In the genomic region with DNA sequence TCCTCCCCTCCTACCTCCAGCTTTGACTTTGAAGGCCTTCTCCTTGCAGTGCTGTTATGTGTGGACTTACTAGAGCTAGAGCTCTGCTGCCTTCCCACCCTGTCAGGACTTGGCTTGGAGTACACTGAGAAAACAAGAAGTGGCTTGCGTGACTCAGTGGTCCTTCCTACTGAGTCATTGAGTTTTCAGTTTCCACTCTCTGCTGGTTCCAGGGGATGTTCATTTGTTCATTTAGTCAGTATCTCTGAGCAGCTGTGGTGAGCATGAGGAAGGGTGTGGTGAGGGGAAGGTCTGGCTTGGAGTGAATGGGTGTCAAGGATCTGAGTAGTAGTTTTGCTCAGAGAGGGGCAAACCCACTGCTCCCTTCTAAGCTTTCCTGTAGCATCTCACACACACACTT, we compare ENCODE assay signal across 8 cellular contexts. TPM values are rescaled to one million over a fixed set of nuclear protein-coding genes. Genes with fewer than 3 reads are reported as not detected.
DNase-seq lines count a peak whose midpoint lies in the region; ATAC-seq, FAIRE-seq and TF ChIP-seq lines count a peak whose summit lies in the region.

No MANE protein-coding gene starts in this region.

- no TSS peak for BruUV-seq in PC-9 (replicated peaks; lab: Mats Ljungman, UMichigan)

- H3K27me3 ChIP-seq in MM.1S (replicated peaks; ENCODE audit: insufficient read depth, low read length) (no peaks in the 10 kb centered on the region), PC-9 (ENCODE audit: insufficient read depth, low read depth) (no peaks in the 10 kb centered on the region)

- H3F3A ChIP-seq in MM.1S (ENCODE audit: insufficient read depth, low read length) = no peaks in the 10 kb centered on the region
- no peaks in the 10 kb centered on the region for H3F3A ChIP-seq in PC-9 (ENCODE audit: insufficient read depth, low read depth)

- DNase-seq in GM12891 (ENCODE audit: insufficient read length, low spot score) (no peak), MM.1S (no peak), pulmonary artery endothelial cell (ENCODE audit: low read depth, low spot score) (peak; percentile 76), NCI-H524 (lab: John Stamatoyannopoulos, UW) (no peak), PC-9 (no peak), NCI-H2107 (lab: John Stamatoyannopoulos, UW) (no peak)
- peak; percentile 63 for DNase-seq in activated T-helper 1 cell treated with anti-CD3 and anti-CD28 coated beads, Interleukin-12 subunit alpha, Interleukin-12 subunit beta, Interleukin-2, Interleukin-4 antibody, amounts not matched to agents 30 ng/mL and 10 ng/mL and 1 ng/mL, durations not matched to agents 14 hours and 24 hours and 36 hours (ENCODE audit: low spot score)

- H3K4me3 Mint-ChIP-seq in activated T-helper 1 cell treated with anti-CD3 and anti-CD28 coated beads, Interleukin-12 subunit alpha, Interleukin-12 subunit beta, Interleukin-2, Interleukin-4 antibody, amounts not matched to agents 30 ng/mL and 10 ng/mL and 1 ng/mL, durations not matched to agents 14 hours and 24 hours and 36 hours = peak overlapping the region; percentile 5

- H3K27ac ChIP-seq in MM.1S (ENCODE audit: low read length) = no peak overlapping the region
- H3K27ac ChIP-seq in PC-9 = no peak overlapping the region

- TF ChIP-seq POLR2A in GM12891 (IDR thresholded peaks at IDR 0.05; ENCODE audit: low read depth, low read length) = no peak

- CTCF ChIA-PET in PC-9 (lab: Charles Lee) = no interaction called here

- no peak for ATAC-seq in HG03159 (IDR thresholded peaks at IDR 0.05; ENCODE audit: unreplicated experiment)

- peaks cover 16% of the 10 kb centered on the region for H3K36me3 Mint-ChIP-seq in activated T-helper 1 cell treated with anti-CD3 and anti-CD28 coated beads, Interleukin-12 subunit alpha, Interleukin-12 subunit beta, Interleukin-2, Interleukin-4 antibody, amounts not matched to agents 30 ng/mL and 10 ng/mL and 1 ng/mL, durations not matched to agents 14 hours and 24 hours and 36 hours (ENCODE audit: low read depth)

- H3K9me3 ChIP-seq in MM.1S (replicated peaks; ENCODE audit: insufficient read depth, low read length) = no peaks in the 10 kb centered on the region
- no peaks in the 10 kb centered on the region for H3K9me3 ChIP-seq in PC-9 (ENCODE audit: insufficient read depth, low read depth)

- peaks cover 38% of the 10 kb centered on the region for H3K9me3 Mint-ChIP-seq in activated T-helper 1 cell treated with anti-CD3 and anti-CD28 coated beads, Interleukin-12 subunit alpha, Interleukin-12 subunit beta, Interleukin-2, Interleukin-4 antibody, amounts not matched to agents 30 ng/mL and 10 ng/mL and 1 ng/mL, durations not matched to agents 14 hours and 24 hours and 36 hours

- H3K27ac Mint-ChIP-seq in activated T-helper 1 cell treated with anti-CD3 and anti-CD28 coated beads, Interleukin-12 subunit alpha, Interleukin-12 subunit beta, Interleukin-2, Interleukin-4 antibody, amounts not matched to agents 30 ng/mL and 10 ng/mL and 1 ng/mL, durations not matched to agents 14 hours and 24 hours and 36 hours = peak overlapping the region; percentile 87

- no peaks in the 10 kb centered on the region for H3K27me3 Mint-ChIP-seq in activated T-helper 1 cell treated with anti-CD3 and anti-CD28 coated beads, Interleukin-12 subunit alpha, Interleukin-12 subunit beta, Interleukin-2, Interleukin-4 antibody, amounts not matched to agents 30 ng/mL and 10 ng/mL and 1 ng/mL, durations not matched to agents 14 hours and 24 hours and 36 hours (ENCODE audit: insufficient read depth)

- TF ChIP-seq CTCF in MM.1S (IDR thresholded peaks at IDR 0.05; ENCODE audit: low read length) (no peak), PC-9 (conservative IDR thresholded peaks at IDR 0.05) (no peak)

- no peak overlapping the region for H3K9ac ChIP-seq in MM.1S (ENCODE audit: low read length)

- H3K79me2 ChIP-seq in MM.1S (ENCODE audit: low read length) (no peaks in the 10 kb centered on the region), PC-9 (ENCODE audit: low read depth) (no peaks in the 10 kb centered on the region)

- H3K4me1 ChIP-seq in MM.1S (ENCODE audit: low read length) (peaks cover 11% of the 10 kb centered on the region), PC-9 (replicated peaks; ENCODE audit: insufficient read depth) (no peaks in the 10 kb centered on the region)

- 0 out of 2 replicates have a peak overlapping the region, but pooled peaks have one; percentile 1 for H3K4me2 ChIP-seq in MM.1S (ENCODE audit: low read depth, low read length)
- no peak overlapping the region for H3K4me2 ChIP-seq in PC-9

- intact Hi-C loops in activated T-helper 1 cell treated with anti-CD3 and anti-CD28 coated beads, Interleukin-12 subunit alpha, Interleukin-12 subunit beta, Interleukin-2, Interleukin-4 antibody, amounts not matched to agents 30 ng/mL and 10 ng/mL and 1 ng/mL, durations not matched to agents 14 hours and 24 hours and 36 hours (cut with micrococcal nuclease) = loop anchor here (1.0 to 5.0 kb wide), 11 partner anchors 10 to 394 kb away; a partner anchor contains a TSS
- intact Hi-C loops in PC-9 (cut with micrococcal nuclease; ENCODE audit: unreplicated experiment) = no loop called here

- no peaks in the 10 kb centered on the region for H4K20me1 ChIP-seq in MM.1S (ENCODE audit: insufficient read depth, low read length)
- H4K20me1 ChIP-seq in PC-9 (ENCODE audit: insufficient read depth) = no peaks in the 10 kb centered on the region

- no peaks in the 10 kb centered on the region for H3K36me3 ChIP-seq in MM.1S (replicated peaks; ENCODE audit: insufficient read depth, low read length)
- H3K36me3 ChIP-seq in PC-9 (ENCODE audit: low read depth) = no peaks in the 10 kb centered on the region

- H3K4me3 ChIP-seq in MM.1S (ENCODE audit: low read length) (no peak overlapping the region), PC-9 (no peak overlapping the region)

- peaks cover 27% of the 10 kb centered on the region for H3K4me1 Mint-ChIP-seq in activated T-helper 1 cell treated with anti-CD3 and anti-CD28 coated beads, Interleukin-12 subunit alpha, Interleukin-12 subunit beta, Interleukin-2, Interleukin-4 antibody, amounts not matched to agents 30 ng/mL and 10 ng/mL and 1 ng/mL, durations not matched to agents 14 hours and 24 hours and 36 hours (ENCODE audit: low read depth)

- no peaks in the 10 kb centered on the region for H3K9me2 ChIP-seq in MM.1S (replicated peaks; ENCODE audit: insufficient read depth, low read length)
- H3K9me2 ChIP-seq in PC-9 (ENCODE audit: insufficient read depth) = no peaks in the 10 kb centered on the region

- H2AFZ ChIP-seq in MM.1S (ENCODE audit: low read length) (no peak overlapping the region), PC-9 (no peak overlapping the region)

- POLR2A ChIA-PET in PC-9 (lab: Charles Lee; ENCODE audit: unreplicated experiment) = no interaction called here

- no peak for FAIRE-seq in GM12891 (lab: Jason Lieb, UNC)

TF ChIP-seq in GM12891, 5 proteins besides CTCF, POLR2A, EP300 and RAD21:
- TF ChIP-seq SPI1 (IDR thresholded peaks at IDR 0.05; ENCODE audit: low read depth, low read length) (peak; percentile 54), POU2F2 (IDR thresholded peaks at IDR 0.05; ENCODE audit: low read depth, low read length) (no peak)

RNA-seq across cellular contexts. Expression of a gene that starts 17.2 kb away (rescaled TPM):
- polyA plus RNA-seq in GM12891 (2012; ENCODE audit: low read depth, missing spikeins) = 0.65 TPM
- total RNA-seq in activated T-helper 1 cell treated with anti-CD3 and anti-CD28 coated beads, Interleukin-12 subunit alpha, Interleukin-12 subunit beta, Interleukin-2, Interleukin-4 antibody, amounts not matched to agents 30 ng/mL and 10 ng/mL and 1 ng/mL, durations not matched to agents 14 hours and 24 hours and 36 hours = 40.8 and 45.3 TPM in 2 replicates
- 22.0 and 31.9 TPM in 2 replicates for total RNA-seq in pulmonary artery endothelial cell
- 48.0 and 52.3 TPM in 2 replicates for total RNA-seq in PC-9 (2021)

Comparison
In these comparisons a context has a peak if more than half of its experiments do, and no peak if none do; other contexts are left out.
1. DNase-seq: peak in activated T-helper 1 cell treated with anti-CD3 and anti-CD28 coated beads, Interleukin-12 subunit alpha, Interleukin-12 subunit beta, Interleukin-2, Interleukin-4 antibody, amounts not matched to agents 30 ng/mL and 10 ng/mL and 1 ng/mL, durations not matched to agents 14 hours and 24 hours and 36 hours (single experiment) and pulmonary artery endothelial cell (single experiment); none in GM12891 (single experiment), MM.1S (single experiment), NCI-H524 (0 of 2), PC-9 (0 of 2) and NCI-H2107 (single experiment).